ENCODE assay signal across 10 cellular contexts in genomic region chr16:10729649-10730048, GRCh38. TPM values are rescaled to one million over a fixed set of nuclear protein-coding genes. Genes with fewer than 3 reads are reported as not detected.
DNase-seq lines count a peak whose midpoint lies in the region; ATAC-seq, FAIRE-seq and TF ChIP-seq lines count a peak whose summit lies in the region.
"Had no signal": no experiment of that assay in that cellular context is flagged by ENCODE, and none has a peak within 500 bp of the region (broad histone marks: within the 10 kb centered on the region; RNA-seq: fewer than 3 reads in every experiment).

No MANE protein-coding gene starts in this region.

- H3K27me3 Mint-ChIP-seq in activated T-cell treated with anti-CD3 and anti-CD28 coated beads, Interleukin-2, amount 50 U/mL, for 72 hours (ENCODE audit: low read depth): no peaks in the 10 kb centered on the region

- no peak for ATAC-seq in activated T-cell treated with anti-CD3 and anti-CD28 coated beads, Interleukin-2, amount 50 U/mL, for 72 hours (replicated peaks in 1 of 2)
- ATAC-seq: GM12878 had no signal

- no peak overlapping the region for H3K27ac Mint-ChIP-seq in activated T-cell treated with anti-CD3 and anti-CD28 coated beads, Interleukin-2, amount 50 U/mL, for 72 hours

- H3K4me3 Mint-ChIP-seq in activated T-cell treated with anti-CD3 and anti-CD28 coated beads, Interleukin-2, amount 50 U/mL, for 72 hours: no peak overlapping the region

- no peaks in the 10 kb centered on the region for H3K4me1 Mint-ChIP-seq in activated T-cell treated with anti-CD3 and anti-CD28 coated beads, Interleukin-2, amount 50 U/mL, for 72 hours (ENCODE audit: low read depth)

- TF ChIP-seq EP300 in esophagus muscularis mucosa (IDR thresholded peaks at IDR 0.05): no peak

- no peak overlapping the region for H3K27ac ChIP-seq in esophagus muscularis mucosa (replicated peaks in 1 of 4)
- H3K27ac ChIP-seq: neutrophil had no signal

- WGBS in esophagus muscularis mucosa: 48% methylated on average over 11 of the region's 11 CpGs

- TF ChIP-seq POLR2A in esophagus muscularis mucosa (IDR thresholded peaks at IDR 0.05; ENCODE audit: low read depth): no peak
- no peak for TF ChIP-seq POLR2A in GM12892 (IDR thresholded peaks at IDR 0.05; ENCODE audit: low read depth, low read length)
- no peak for TF ChIP-seq POLR2A in erythroblast (IDR thresholded peaks at IDR 0.05; ENCODE audit: low read length)

- intact Hi-C loops in esophagus muscularis mucosa (cut with DNase I): no loop called here

- H3K9me3 ChIP-seq in esophagus muscularis mucosa: peaks cover 0 to 6% (median 0%) of the 10 kb centered on the region in 4 donors
- H3K9me3 ChIP-seq: neutrophil had no signal

- peaks cover 2% of the 10 kb centered on the region in 2 donors for H3K9me3 Mint-ChIP-seq in activated T-cell treated with anti-CD3 and anti-CD28 coated beads, Interleukin-2, amount 50 U/mL, for 72 hours

- no peaks in the 10 kb centered on the region for H3K36me3 Mint-ChIP-seq in activated T-cell treated with anti-CD3 and anti-CD28 coated beads, Interleukin-2, amount 50 U/mL, for 72 hours (ENCODE audit: insufficient read depth in 2 of 2)

- TF ChIP-seq CTCF in esophagus muscularis mucosa (IDR thresholded peaks at IDR 0.05) (no peak), retinal pigment epithelial cell (conservative IDR thresholded peaks at IDR 0.05; ENCODE audit: low read depth, low read length) (peak; percentile 14)

- peaks cover 0 to 5% (median 4%) of the 10 kb centered on the region in 4 donors for H3K4me1 ChIP-seq in esophagus muscularis mucosa

- peaks cover 0 to 6% (median 0%) of the 10 kb centered on the region in 4 donors for H3K27me3 ChIP-seq in esophagus muscularis mucosa
- H3K27me3 ChIP-seq: neutrophil had no signal

- H3K4me3 ChIP-seq in esophagus muscularis mucosa (no peak overlapping the region), retinal pigment epithelial cell (ENCODE audit: low read length) (no peak overlapping the region)
- H3K4me3 ChIP-seq: GM12878 had no signal

- FAIRE-seq in GM12892 (lab: Jason Lieb, UNC): no peak
- FAIRE-seq: GM12878 had no signal

- DNase-seq in GM04503 (ENCODE audit: low read depth) (peak; percentile 15), NCI-H510A treated with DMSO at 0.1 percent for 48 hours (lab: John Stamatoyannopoulos, UW) (peak; percentile 28), esophagus muscularis mucosa (ENCODE audit: extremely low spot score) (peak; percentile 85), retinal pigment epithelial cell (ENCODE audit: low read depth) (no peak), GM12892 (ENCODE audit: insufficient read length) (no peak), erythroblast (lab: John Stamatoyannopoulos, UW) (no peak), SK-N-DZ (ENCODE audit: low spot score) (no peak)
- no peak for DNase-seq in activated T-cell treated with anti-CD3 and anti-CD28 coated beads, Interleukin-2, amount 50 U/mL, for 72 hours

- no peaks in the 10 kb centered on the region for H3K36me3 ChIP-seq in esophagus muscularis mucosa
- H3K36me3 ChIP-seq: neutrophil had no signal

RNA-seq across cellular contexts. Expression of gene NUBP1, which starts 14.0 kb away (rescaled TPM):
- 10 to 100 TPM; 17.4 to 34.7 (median 28.4) TPM for total RNA-seq in esophagus muscularis mucosa
- total RNA-seq in activated T-cell treated with anti-CD3 and anti-CD28 coated beads, Interleukin-2, amount 50 U/mL, for 72 hours: 10 to 100 TPM; 22.4 to 24.9 TPM
- polyA plus RNA-seq in GM12892 (2012; ENCODE audit: missing spikeins): 48.0 TPM
- 25.6 and 34.3 TPM in 2 replicates for polyA plus RNA-seq in SK-N-DZ (2014; cell fraction: cytosol; rRNA removed)
- 12.4 and 17.9 TPM in 2 replicates for polyA plus RNA-seq in SK-N-DZ (2014; cell fraction: nucleus; rRNA removed)

RNA-seq across cellular contexts. Expression of gene TEKT5, which starts 34.9 kb away (rescaled TPM):
- total RNA-seq in esophagus muscularis mucosa: not detected
- under 1 TPM in 1 of 2 donors, not detected in 1; 0.23 TPM for total RNA-seq in activated T-cell treated with anti-CD3 and anti-CD28 coated beads, Interleukin-2, amount 50 U/mL, for 72 hours
- polyA plus RNA-seq in GM12892 (2012; ENCODE audit: missing spikeins): 1.6 TPM
- polyA plus RNA-seq in SK-N-DZ (2014; cell fraction: cytosol; rRNA removed): not detected in 2 replicates
- not detected in 2 replicates for polyA plus RNA-seq in SK-N-DZ (2014; cell fraction: nucleus; rRNA removed)

Comparison
In these comparisons a context has a peak if more than half of its experiments do, and no peak if none do; other contexts are left out.
1. DNase-seq: peak in GM04503 (single experiment), NCI-H510A treated with DMSO at 0.1 percent for 48 hours (single experiment) and esophagus muscularis mucosa (single experiment); none in retinal pigment epithelial cell (single experiment), activated T-cell treated with anti-CD3 and anti-CD28 coated beads, Interleukin-2, amount 50 U/mL, for 72 hours (0 of 2), GM12892 (single experiment), erythroblast (0 of 2) and SK-N-DZ (single experiment).